ENCODE assay signal across 10 cellular contexts in genomic region chr1:93670141-93670540, GRCh38. TPM values are rescaled to one million over a fixed set of nuclear protein-coding genes. Genes with fewer than 3 reads are reported as not detected.
A peak's percentile ranks its signal among the peaks of the same experiment; 100 is the strongest.
DNase-seq lines count a peak whose midpoint lies in the region; ATAC-seq and TF ChIP-seq lines count a peak whose summit lies in the region.
"Had no signal": no experiment of that assay in that cellular context is flagged by ENCODE, and none has a peak within 500 bp of the region (broad histone marks: within the 10 kb centered on the region; RNA-seq: fewer than 3 reads in every experiment).

No MANE protein-coding gene starts in this region.

- H3K9me3 ChIP-seq in SJCRH30 (replicated peaks) (no peaks in the 10 kb centered on the region), psoas muscle (no peaks in the 10 kb centered on the region)

- CTCF ChIA-PET in activated CD8-positive, alpha-beta T cell treated with anti-CD3 and anti-CD28 coated beads for 36 hours (lab: Charles Lee): interaction anchor here (0.8 to 2.8 kb wide), 4 partner anchors 37 to 174 kb away, joined by 3 to 8 read pairs (median 4); no protein-coding TSS in a partner anchor

- H3K9me3 Mint-ChIP-seq in activated CD8-positive, alpha-beta T cell treated with anti-CD3 and anti-CD28 coated beads for 36 hours: no peaks in the 10 kb centered on the region
- H3K9me3 Mint-ChIP-seq in stimulated activated effector memory CD8-positive, alpha-beta T cell treated with anti-CD3 and anti-CD28 coated beads, Interleukin-12 subunit alpha, Interleukin-12 subunit beta, amount 100 ng/mL, for 72 hours: no peaks in the 10 kb centered on the region

- H3K4me3 ChIP-seq in SJCRH30 (no peak overlapping the region), fibroblast of the aortic adventitia (ENCODE audit: low read depth, low read length) (no peak overlapping the region), psoas muscle (no peak overlapping the region)
- H3K4me3 ChIP-seq: skin epidermis had no signal

- WGBS in psoas muscle, 3 donors: 11 to 37% (median 14%) methylated on average over 1 of the region's 1 CpG

- intact Hi-C loops in psoas muscle (cut with DNase I): no loop called here
- intact Hi-C loops in activated CD8-positive, alpha-beta T cell treated with anti-CD3 and anti-CD28 coated beads for 36 hours (cut with micrococcal nuclease): no loop called here

- H3K27ac Mint-ChIP-seq in activated CD8-positive, alpha-beta T cell treated with anti-CD3 and anti-CD28 coated beads for 36 hours: no peak overlapping the region
- no peak overlapping the region for H3K27ac Mint-ChIP-seq in stimulated activated effector memory CD8-positive, alpha-beta T cell treated with anti-CD3 and anti-CD28 coated beads, Interleukin-12 subunit alpha, Interleukin-12 subunit beta, amount 100 ng/mL, for 72 hours

- TF ChIP-seq POLR2A in GM18505 (IDR thresholded peaks at IDR 0.05; ENCODE audit: borderline replicate concordance, extremely low read depth, insufficient read depth, insufficient read length): no peak

- TF ChIP-seq CTCF in fibroblast of the aortic adventitia (IDR thresholded peaks at IDR 0.05; ENCODE audit: insufficient read depth, low read length): no peak
- no peak for TF ChIP-seq CTCF in psoas muscle (IDR thresholded peaks at IDR 0.05)
- no peak for TF ChIP-seq CTCF in activated CD8-positive, alpha-beta T cell treated with anti-CD3 and anti-CD28 coated beads for 36 hours (IDR thresholded peaks at IDR 0.05)

- H3K36me3 ChIP-seq in SJCRH30 (peaks cover 52% of the 10 kb centered on the region), psoas muscle (ENCODE audit: insufficient read depth in 1 of 2, low read depth in 1 of 2) (peaks cover 5 to 9% of the 10 kb centered on the region in 2 donors)

- peaks cover 75% of the 10 kb centered on the region for H3K4me1 ChIP-seq in SJCRH30
- peaks cover 40% of the 10 kb centered on the region for H3K4me1 ChIP-seq in psoas muscle

- H3K27me3 Mint-ChIP-seq in activated CD8-positive, alpha-beta T cell treated with anti-CD3 and anti-CD28 coated beads for 36 hours: peaks cover 4% of the 10 kb centered on the region

- H3K36me3 Mint-ChIP-seq in activated CD8-positive, alpha-beta T cell treated with anti-CD3 and anti-CD28 coated beads for 36 hours (ENCODE audit: low read depth): no peaks in the 10 kb centered on the region
- H3K36me3 Mint-ChIP-seq in stimulated activated effector memory CD8-positive, alpha-beta T cell treated with anti-CD3 and anti-CD28 coated beads, Interleukin-12 subunit alpha, Interleukin-12 subunit beta, amount 100 ng/mL, for 72 hours: no peaks in the 10 kb centered on the region

- H3K27me3 ChIP-seq in SJCRH30 (no peaks in the 10 kb centered on the region), psoas muscle (ENCODE audit: insufficient read depth in 3 of 3, low read length in 2 of 3) (no peaks in the 10 kb centered on the region)

- H3K27ac ChIP-seq in SJCRH30 (peak overlapping the region; percentile 99), psoas muscle (peak overlapping the region; percentile 66)

- ATAC-seq in psoas muscle: peak; percentile 80 to 91 (median 86)
- ATAC-seq in activated CD8-positive, alpha-beta T cell treated with anti-CD3 and anti-CD28 coated beads for 36 hours: no peak
- no peak for ATAC-seq in stimulated activated effector memory CD8-positive, alpha-beta T cell treated with anti-CD3 and anti-CD28 coated beads, Interleukin-12 subunit alpha, Interleukin-12 subunit beta, amount 100 ng/mL, for 72 hours
- no peak for ATAC-seq in GM18505 (IDR thresholded peaks at IDR 0.05; ENCODE audit: unreplicated experiment)

- no peaks in the 10 kb centered on the region for H3K4me1 Mint-ChIP-seq in activated CD8-positive, alpha-beta T cell treated with anti-CD3 and anti-CD28 coated beads for 36 hours (ENCODE audit: low read depth)
- no peaks in the 10 kb centered on the region for H3K4me1 Mint-ChIP-seq in stimulated activated effector memory CD8-positive, alpha-beta T cell treated with anti-CD3 and anti-CD28 coated beads, Interleukin-12 subunit alpha, Interleukin-12 subunit beta, amount 100 ng/mL, for 72 hours

- no peak overlapping the region for H3K4me3 Mint-ChIP-seq in activated CD8-positive, alpha-beta T cell treated with anti-CD3 and anti-CD28 coated beads for 36 hours
- H3K4me3 Mint-ChIP-seq in stimulated activated effector memory CD8-positive, alpha-beta T cell treated with anti-CD3 and anti-CD28 coated beads, Interleukin-12 subunit alpha, Interleukin-12 subunit beta, amount 100 ng/mL, for 72 hours: no peak overlapping the region

- POLR2A ChIA-PET in activated CD8-positive, alpha-beta T cell treated with anti-CD3 and anti-CD28 coated beads for 36 hours (lab: Charles Lee): no interaction called here

- DNase-seq in GM03348 (ENCODE audit: low spot score): peak; percentile 46
- DNase-seq in SJCRH30: peak; percentile 87 to 95
- DNase-seq in fibroblast of the aortic adventitia (ENCODE audit: low read depth): peak; percentile 91
- no peak for DNase-seq in psoas muscle
- DNase-seq in NCI-H146 (lab: John Stamatoyannopoulos, UW): no peak
- no peak for DNase-seq in activated CD8-positive, alpha-beta T cell treated with anti-CD3 and anti-CD28 coated beads for 36 hours
- no peak for DNase-seq in stimulated activated effector memory CD8-positive, alpha-beta T cell treated with anti-CD3 and anti-CD28 coated beads, Interleukin-12 subunit alpha, Interleukin-12 subunit beta, amount 100 ng/mL, for 72 hours (ENCODE audit: low spot score in 2 of 2)
- DNase-seq: NCI-H226 had no signal

RNA-seq across cellular contexts. Expression of gene BCAR3, which starts 11.5 kb away (rescaled TPM):
- total RNA-seq in SJCRH30 (2014; rRNA removed; shearing (Covaris generic)): 30.0 and 30.8 TPM in 2 replicates
- total RNA-seq in fibroblast of the aortic adventitia (ENCODE audit: low replicate concordance) (20.6 and 34.4 TPM in 2 replicates), psoas muscle (10 to 100 TPM; 16.2 to 34.3 (median 21.1) TPM)
- 10 to 100 TPM; 15.8 to 64.1 (median 16.5) TPM for polyA plus RNA-seq in psoas muscle
- total RNA-seq in activated CD8-positive, alpha-beta T cell treated with anti-CD3 and anti-CD28 coated beads for 36 hours: under 1 TPM; 0.51 to 0.70 TPM

Comparison
In these comparisons a context has a peak if more than half of its experiments do, and no peak if none do; other contexts are left out.
1. DNase-seq: peak in GM03348 (single experiment), SJCRH30 (2 of 2) and fibroblast of the aortic adventitia (single experiment); none in psoas muscle (0 of 2), NCI-H146 (single experiment), activated CD8-positive, alpha-beta T cell treated with anti-CD3 and anti-CD28 coated beads for 36 hours (single experiment) and stimulated activated effector memory CD8-positive, alpha-beta T cell treated with anti-CD3 and anti-CD28 coated beads, Interleukin-12 subunit alpha, Interleukin-12 subunit beta, amount 100 ng/mL, for 72 hours (0 of 2).
2. ATAC-seq: peak in psoas muscle (4 of 4); none in activated CD8-positive, alpha-beta T cell treated with anti-CD3 and anti-CD28 coated beads for 36 hours (single experiment), stimulated activated effector memory CD8-positive, alpha-beta T cell treated with anti-CD3 and anti-CD28 coated beads, Interleukin-12 subunit alpha, Interleukin-12 subunit beta, amount 100 ng/mL, for 72 hours (single experiment) and GM18505 (single experiment).
3. RNA of gene BCAR3, which starts 11.5 kb away (total RNA-seq): 20.6 to 34.4 TPM in fibroblast of the aortic adventitia, 30.0 to 30.8 TPM in SJCRH30 and 16.2 to 34.3 TPM in psoas muscle; 0.51 to 0.70 TPM in activated CD8-positive, alpha-beta T cell treated with anti-CD3 and anti-CD28 coated beads for 36 hours; every median in the first group is over 10 times any median in the second.